Comparison of ENCODE assay signal across 1 cellular context in genomic region chr2:120182019-120182560, GRCh38.
A peak's percentile ranks its signal among the peaks of the same experiment; 100 is the strongest.
TF ChIP-seq lines count a peak whose summit lies in the region.

No MANE protein-coding gene starts in this region.

TF ChIP-seq in GM12878, 131 proteins besides CTCF, POLR2A, EP300 and RAD21:
- TF ChIP-seq HDAC6 (IDR thresholded peaks at IDR 0.05; ENCODE audit: unreplicated experiment) (no peak), JUND (IDR thresholded peaks at IDR 0.05; ENCODE audit: low read depth, low read length) (peak; percentile 17; the same call in 1 of the 2 replicates), SMAD5 (IDR thresholded peaks at IDR 0.05; ENCODE audit: low read depth) (no peak), ZBTB11 (CRISPR knock-in tag; IDR thresholded peaks at IDR 0.05) (no peak), FOXK2 (IDR thresholded peaks at IDR 0.05) (peak; percentile 38; the same call in 1 of the 2 replicates)
